18 cellular contexts compared by ENCODE assay signal in genomic region chr17:44355642-44356099, GRCh38. TPM values are rescaled to one million over a fixed set of nuclear protein-coding genes. Genes with fewer than 3 reads are reported as not detected.
DNase-seq lines count a peak whose midpoint lies in the region; ATAC-seq and TF ChIP-seq lines count a peak whose summit lies in the region.
"Had no signal": no experiment of that assay in that cellular context is flagged by ENCODE, and none has a peak within 500 bp of the region (broad histone marks: within the 10 kb centered on the region; RNA-seq: fewer than 3 reads in every experiment).

No MANE protein-coding gene starts in this region.

- H3K4me3 ChIP-seq in right atrium auricular region: no peak overlapping the region
- H3K4me3 ChIP-seq in H7 (ENCODE audit: insufficient read depth, low read depth, low read length): no peak overlapping the region
- H3K4me3 ChIP-seq in endodermal cell (ENCODE audit: low read length): no peak overlapping the region
- H3K4me3 ChIP-seq in osteoblast (ENCODE audit: insufficient read depth, low read length): no peak overlapping the region
- H3K4me3 ChIP-seq: GM12878 had no signal

- no peak overlapping the region for H3K4me3 Mint-ChIP-seq in endodermal cell

- H3K79me2 ChIP-seq in osteoblast (ENCODE audit: insufficient read depth, low read length): no peaks in the 10 kb centered on the region

- H3K9me3 ChIP-seq in right atrium auricular region (no peaks in the 10 kb centered on the region), endodermal cell (ENCODE audit: control insufficient read depth, low read length) (no peaks in the 10 kb centered on the region), osteoblast (ENCODE audit: low read depth, low read length) (no peaks in the 10 kb centered on the region)

- H3K27me3 ChIP-seq in right atrium auricular region (no peaks in the 10 kb centered on the region), H7 (ENCODE audit: control insufficient read depth, insufficient read depth, low read length) (peaks cover 4% of the 10 kb centered on the region; the same call in 1 of the 2 replicates), endodermal cell (ENCODE audit: control insufficient read depth, insufficient read depth, low read length, poor library complexity, severe bottlenecking) (no peaks in the 10 kb centered on the region), osteoblast (ENCODE audit: insufficient read depth, low read length) (no peaks in the 10 kb centered on the region)

- intact Hi-C loops in Right ventricle myocardium inferior (cut with DNase I): no loop called here

- no peak overlapping the region for H2AFZ ChIP-seq in osteoblast (ENCODE audit: low read length)

- TF ChIP-seq CTCF in right atrium auricular region (IDR thresholded peaks at IDR 0.05): no peak
- no peak for TF ChIP-seq CTCF in endodermal cell (conservative IDR thresholded peaks at IDR 0.05)
- no peak for TF ChIP-seq CTCF in osteoblast (IDR thresholded peaks at IDR 0.05; ENCODE audit: extremely low read depth, low read depth, low read length)

- no peak overlapping the region for H3K27ac ChIP-seq in right atrium auricular region
- no peak overlapping the region for H3K27ac ChIP-seq in endodermal cell (ENCODE audit: low read depth, low read length)
- no peak overlapping the region for H3K27ac ChIP-seq in osteoblast (ENCODE audit: low read depth, low read length)
- H3K27ac ChIP-seq: 22Rv1, HL-60 had no signal

- H3K9me3 Mint-ChIP-seq in endodermal cell: no peaks in the 10 kb centered on the region

- 89 to 94% methylated on average over 5 to 17 of the region's 17 CpGs for WGBS in endodermal cell (ENCODE audit: insufficient coverage in 1 of 2, insufficient read length in 1 of 2), 2 experiments

- H3K4me1 ChIP-seq in right atrium auricular region (peaks cover 0 to 1% of the 10 kb centered on the region in 2 donors), endodermal cell (ENCODE audit: control insufficient read depth, insufficient read depth, low read length) (no peaks in the 10 kb centered on the region), osteoblast (ENCODE audit: insufficient read depth, low read length) (no peaks in the 10 kb centered on the region)

- H3K27me3 Mint-ChIP-seq in endodermal cell (ENCODE audit: insufficient read depth): peaks cover 3% of the 10 kb centered on the region

- no peak overlapping the region for H3K4me2 ChIP-seq in osteoblast (ENCODE audit: insufficient read depth, low read length)

- H3K27ac Mint-ChIP-seq in endodermal cell: no peak overlapping the region
- H3K27ac Mint-ChIP-seq: B cell had no signal

- no peak for ATAC-seq in Right ventricle myocardium inferior
- ATAC-seq: GM12878 had no signal

- peaks cover 27% of the 10 kb centered on the region for H3K36me3 Mint-ChIP-seq in endodermal cell (ENCODE audit: low read depth)

- H3K9ac ChIP-seq in endodermal cell (ENCODE audit: extremely low read depth, low read length, poor library complexity, severe bottlenecking): no peak overlapping the region

- peak; percentile 63 for DNase-seq in Right ventricle myocardium inferior (ENCODE audit: missing footprints)
- DNase-seq in right atrium auricular region (ENCODE audit: low spot score): no peak
- peak; percentile 39 for DNase-seq in H7
- DNase-seq in endodermal cell: peak; percentile 51
- peak; percentile 67 for DNase-seq in osteoblast (ENCODE audit: insufficient read length, low spot score, missing footprints)
- no peak for DNase-seq in stimulated activated CD4-positive, alpha-beta T cell treated with anti-CD3 and anti-CD28 coated beads, Interleukin-4, amount 100 ng/mL, for 4 hours
- no peak for DNase-seq in NCI-H510A treated with DMSO at 0.1 percent for 48 hours (lab: John Stamatoyannopoulos, UW)
- DNase-seq in kidney glomerular epithelial cell (lab: John Stamatoyannopoulos, UW): no peak
- DNase-seq: DND-41, NCI-H1105 treated with DMSO at 0.1 percent for 48 hours, NCI-H187, NCI-H345, NCI-H69 had no signal

- peaks cover 18% of the 10 kb centered on the region for H3K36me3 ChIP-seq in right atrium auricular region
- peaks cover 2% of the 10 kb centered on the region for H3K36me3 ChIP-seq in H7 (replicated peaks; ENCODE audit: control insufficient read depth, insufficient read depth, low read length)
- peaks cover 51% of the 10 kb centered on the region for H3K36me3 ChIP-seq in endodermal cell (ENCODE audit: control insufficient read depth, insufficient read depth, low read length)
- peaks cover 11% of the 10 kb centered on the region for H3K36me3 ChIP-seq in osteoblast (ENCODE audit: insufficient read depth, low read length)

- H3K4me1 Mint-ChIP-seq in endodermal cell: peaks cover 4% of the 10 kb centered on the region

- no peaks in the 10 kb centered on the region for H4K20me1 ChIP-seq in osteoblast (ENCODE audit: insufficient read depth, low read length)

RNA-seq across cellular contexts. Expression of gene FAM171A2, which starts 8.0 kb away (rescaled TPM):
- 0.70 TPM for total RNA-seq in Right ventricle myocardium inferior
- total RNA-seq in right atrium auricular region: 1 to 10 TPM; 2.4 to 3.3 TPM
- total RNA-seq in H7 (2014; rRNA removed; shearing (Covaris generic)): 23.7 and 24.1 TPM in 2 replicates
- total RNA-seq in endodermal cell: 10 to 100 TPM; 45.7 to 51.9 TPM
- 48.1 TPM for polyA plus RNA-seq in endodermal cell (2013, experiment 1 of 2)
- polyA plus RNA-seq in endodermal cell (2013, experiment 2 of 2): 43.2 TPM
- total RNA-seq in osteoblast: 3.5 and 4.3 TPM in 2 replicates

RNA-seq across cellular contexts. Expression of gene GRN, which starts 10.6 kb away (rescaled TPM):
- total RNA-seq in Right ventricle myocardium inferior: 150 TPM
- 100 to 1,000 TPM; 258 to 290 TPM for total RNA-seq in right atrium auricular region
- 122 and 161 TPM in 2 replicates for total RNA-seq in H7 (2014; rRNA removed; shearing (Covaris generic))
- 100 to 1,000 TPM; 178 to 205 TPM for total RNA-seq in endodermal cell
- polyA plus RNA-seq in endodermal cell (2013, experiment 1 of 2): 96.8 TPM
- 86.7 TPM for polyA plus RNA-seq in endodermal cell (2013, experiment 2 of 2)
- 382 and 390 TPM in 2 replicates for total RNA-seq in osteoblast

RNA-seq across cellular contexts. Expression of gene SLC25A39, which starts 31.0 kb away (rescaled TPM):
- total RNA-seq in Right ventricle myocardium inferior (50.6 TPM), right atrium auricular region (10 to 100 TPM; 60.4 to 83.3 TPM), endodermal cell (100 to 1,000 TPM; 191 to 201 TPM), osteoblast (60.1 and 60.7 TPM in 2 replicates)
- total RNA-seq in H7 (2014; rRNA removed; shearing (Covaris generic)): 281 and 295 TPM in 2 replicates
- 87.4 TPM for polyA plus RNA-seq in endodermal cell (2013, experiment 1 of 2)
- polyA plus RNA-seq in endodermal cell (2013, experiment 2 of 2): 82.3 TPM

RNA-seq across cellular contexts. Expression of gene ITGA2B, which starts 33.8 kb away (rescaled TPM):
- 0.78 TPM for total RNA-seq in Right ventricle myocardium inferior
- 1 to 10 TPM; 1.0 to 2.6 TPM for total RNA-seq in right atrium auricular region
- 6.2 and 11.4 TPM in 2 replicates for total RNA-seq in H7 (2014; rRNA removed; shearing (Covaris generic))
- total RNA-seq in endodermal cell: 1 to 10 TPM; 5.2 to 8.5 TPM
- polyA plus RNA-seq in endodermal cell (2013, experiment 1 of 2): 12.8 TPM
- polyA plus RNA-seq in endodermal cell (2013, experiment 2 of 2): 10.6 TPM
- 0.59 TPM in 1 of 2 replicates, not detected in the other for total RNA-seq in osteoblast

RNA-seq across cellular contexts. Expression of gene RUNDC3A, which starts 47.3 kb away (rescaled TPM):
- total RNA-seq in Right ventricle myocardium inferior (0.49 TPM), right atrium auricular region (1 to 10 TPM; 1.7 to 4.5 TPM), endodermal cell (1 to 10 TPM; 1.0 to 2.1 TPM), osteoblast (under 0.01 TPM in 1 of 2 replicates, not detected in the other)
- 5.1 and 5.7 TPM in 2 replicates for total RNA-seq in H7 (2014; rRNA removed; shearing (Covaris generic))
- 21.7 TPM for polyA plus RNA-seq in endodermal cell (2013, experiment 1 of 2)
- 15.4 TPM for polyA plus RNA-seq in endodermal cell (2013, experiment 2 of 2)
- total RNA-seq: B cell, GM12878, LHCN-M2 had no signal

Comparison
In these comparisons a context has a peak if more than half of its experiments do, and no peak if none do; other contexts are left out.
1. DNase-seq: peak in Right ventricle myocardium inferior (single experiment), H7 (single experiment), endodermal cell (single experiment) and osteoblast (single experiment); none in right atrium auricular region (single experiment), stimulated activated CD4-positive, alpha-beta T cell treated with anti-CD3 and anti-CD28 coated beads, Interleukin-4, amount 100 ng/mL, for 4 hours (0 of 2), NCI-H510A treated with DMSO at 0.1 percent for 48 hours (single experiment) and kidney glomerular epithelial cell (single experiment).